13 cellular contexts compared by ENCODE assay signal in the genomic region with DNA sequence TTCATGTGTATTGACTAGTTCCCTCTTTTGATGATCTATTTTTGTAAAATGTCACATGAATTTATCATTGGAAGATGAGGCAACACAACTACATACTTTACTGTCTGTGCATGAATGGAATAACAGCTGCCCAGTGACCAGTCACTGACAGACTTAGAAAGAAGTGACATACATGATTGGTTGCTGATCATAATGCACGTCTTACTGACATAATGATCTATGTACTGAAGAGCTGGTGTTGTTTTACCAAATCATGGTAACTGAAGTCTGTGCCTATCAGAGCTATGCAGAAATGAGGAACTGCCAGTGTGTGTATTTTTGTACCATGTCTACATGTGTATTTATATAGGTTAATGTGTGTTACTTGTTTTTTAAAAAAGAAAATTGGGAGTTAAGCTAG. TPM values are rescaled to one million over a fixed set of nuclear protein-coding genes. Genes with fewer than 3 reads are reported as not detected.
DNase-seq lines count a peak whose midpoint lies in the region; ATAC-seq and TF ChIP-seq lines count a peak whose summit lies in the region.
"Had no signal": no experiment of that assay in that cellular context is flagged by ENCODE, and none has a peak within 500 bp of the region (broad histone marks: within the 10 kb centered on the region; RNA-seq: fewer than 3 reads in every experiment).

No MANE protein-coding gene starts in this region.

- no TSS peak for BruUV-seq in mammary epithelial cell (replicated peaks; lab: Mats Ljungman, UMichigan)

- ATAC-seq in HG02973 (IDR thresholded peaks at IDR 0.05; ENCODE audit: unreplicated experiment) = peak; percentile 50

- H2BK120ac ChIP-seq in mesendoderm (ENCODE audit: low read depth, low read length) = no peak overlapping the region

- no peak overlapping the region for H2BK15ac ChIP-seq in mesendoderm (replicated peaks; ENCODE audit: low read depth)

- H3K36me3 ChIP-seq in DOHH2 (ENCODE audit: control insufficient read depth, low read length) (0 out of 2 replicates have a peak, but pooled peaks cover 3% of the 10 kb centered on the region), mammary epithelial cell (ENCODE audit: insufficient read depth, low read length) (no peaks in the 10 kb centered on the region), MG63 (no peaks in the 10 kb centered on the region), mesendoderm (ENCODE audit: control insufficient read depth, insufficient read depth, low read length) (no peaks in the 10 kb centered on the region)
- H3K36me3 ChIP-seq: breast epithelium, sigmoid colon had no signal

- H3K9me3 ChIP-seq in DOHH2 (ENCODE audit: control insufficient read depth, insufficient read depth, low read length) (no peaks in the 10 kb centered on the region), mammary epithelial cell (replicated peaks; ENCODE audit: insufficient read depth, low read length) (no peaks in the 10 kb centered on the region), MG63 (no peaks in the 10 kb centered on the region)
- H3K9me3 ChIP-seq: breast epithelium, sigmoid colon had no signal

- peaks cover 13% of the 10 kb centered on the region for H3K79me1 ChIP-seq in mesendoderm (ENCODE audit: low read length)

- peak; percentile 90 for DNase-seq in OCI-M1 (lab: John Stamatoyannopoulos, UW)
- DNase-seq in medulla oblongata (ENCODE audit: extremely low spot score) = peak; percentile 18
- no peak for DNase-seq in mammary epithelial cell
- DNase-seq in MG63 = no peak
- DNase-seq in mesendoderm = no peak
- no peak for DNase-seq in anterior cingulate cortex (lab: John Stamatoyannopoulos, UW)
- DNase-seq: DMS 273 treated with DMSO at 0.1 percent for 48 hours, midbrain, NCI-H1048, sigmoid colon had no signal

- no peak overlapping the region for H2BK5ac ChIP-seq in mesendoderm (ENCODE audit: low read length)

- H3F3A ChIP-seq in DOHH2 (ENCODE audit: control insufficient read depth, insufficient read depth) = peaks cover 15% of the 10 kb centered on the region

- H2AFZ ChIP-seq in mammary epithelial cell (ENCODE audit: low read depth, low read length) = no peak overlapping the region

- 94% methylated on average over 1 of the region's 1 CpG for WGBS in mammary epithelial cell (ENCODE audit: low coverage, missing lambda C conversion rate)
- WGBS in mesendoderm (ENCODE audit: extremely low coverage, insufficient coverage, low lambda C conversion rate) = no CpG with 5 or more reads among the region's 1 CpG

- H3K27me3 ChIP-seq in DOHH2 (ENCODE audit: control insufficient read depth, low read length) = no peaks in the 10 kb centered on the region
- no peaks in the 10 kb centered on the region for H3K27me3 ChIP-seq in mammary epithelial cell (ENCODE audit: insufficient read depth, low read length)
- H3K27me3 ChIP-seq in MG63 = no peaks in the 10 kb centered on the region
- no peaks in the 10 kb centered on the region for H3K27me3 ChIP-seq in mesendoderm (ENCODE audit: insufficient read depth, low read length, poor library complexity)
- H3K27me3 ChIP-seq: breast epithelium, sigmoid colon had no signal

- no peak overlapping the region for H3K56ac ChIP-seq in mesendoderm (ENCODE audit: low read length)

- peak overlapping the region; percentile 99 for H3K4me2 ChIP-seq in DOHH2 (ENCODE audit: low read length)
- no peak overlapping the region for H3K4me2 ChIP-seq in mammary epithelial cell (ENCODE audit: insufficient read depth, low read depth, low read length)
- no peak overlapping the region for H3K4me2 ChIP-seq in mesendoderm (ENCODE audit: low read length)

- dilution Hi-C loops in mammary epithelial cell (cut with HindIII; ENCODE audit: low sequenced_read_pairs) = no loop called here

- peaks cover 88% of the 10 kb centered on the region for H3K79me2 ChIP-seq in DOHH2 (ENCODE audit: control insufficient read depth, low read length)
- peaks cover 76% of the 10 kb centered on the region for H3K79me2 ChIP-seq in mammary epithelial cell (ENCODE audit: insufficient read depth, low read length)
- peaks cover 17% of the 10 kb centered on the region for H3K79me2 ChIP-seq in mesendoderm (ENCODE audit: control insufficient read depth, insufficient read depth, low read length)

- H3K9me2 ChIP-seq in DOHH2 (replicated peaks; ENCODE audit: control insufficient read depth, low read length) = no peaks in the 10 kb centered on the region

- no peak overlapping the region for H3K18ac ChIP-seq in mesendoderm (ENCODE audit: low read length)

- no peak for TF ChIP-seq CTCF in DOHH2 (IDR thresholded peaks at IDR 0.05; ENCODE audit: low read depth, low read length, poor library complexity, severe bottlenecking)
- TF ChIP-seq CTCF in mammary epithelial cell (conservative IDR thresholded peaks at IDR 0.05 in 1 of 2, IDR thresholded peaks at IDR 0.05 in 1 of 2; ENCODE audit: extremely low read depth in 1 of 2, insufficient read depth in 1 of 2, low read depth in 1 of 2, low read length in 2 of 2) = no peak

- H4K5ac ChIP-seq in mesendoderm (ENCODE audit: low read length) = no peak overlapping the region

- H2AK5ac ChIP-seq in mesendoderm (ENCODE audit: low read length) = no peak overlapping the region

- CTCF ChIA-PET in mammary epithelial cell (lab: Charles Lee; ENCODE audit: low non-redundant PET) = no interaction called here

- H4K20me1 ChIP-seq in DOHH2 (ENCODE audit: control insufficient read depth, insufficient read depth, low read depth, low read length) (no peaks in the 10 kb centered on the region), mammary epithelial cell (ENCODE audit: insufficient read depth, low read length) (no peaks in the 10 kb centered on the region)

- H3K23ac ChIP-seq in mesendoderm (ENCODE audit: low read length) = no peak overlapping the region

- no peak overlapping the region for H3K4ac ChIP-seq in mesendoderm (ENCODE audit: low read depth, low read length)

- peaks cover 94% of the 10 kb centered on the region for H3K4me1 ChIP-seq in DOHH2 (ENCODE audit: control insufficient read depth, low read length)
- H3K4me1 ChIP-seq in mammary epithelial cell (ENCODE audit: insufficient read depth, low read length) = peaks cover 30% of the 10 kb centered on the region
- peaks cover 7% of the 10 kb centered on the region for H3K4me1 ChIP-seq in mesendoderm (ENCODE audit: control insufficient read depth, low read depth, low read length)
- H3K4me1 ChIP-seq: breast epithelium had no signal

- H3K4me3 ChIP-seq in DOHH2 (ENCODE audit: low read length) = peak overlapping the region; percentile 63
- H3K4me3 ChIP-seq in mammary epithelial cell (replicated peaks in 1 of 3; ENCODE audit: insufficient read depth in 1 of 3, low read depth in 2 of 3, low read length in 3 of 3) = no peak overlapping the region
- no peak overlapping the region for H3K4me3 ChIP-seq in MG63
- H3K4me3 ChIP-seq in mesendoderm (ENCODE audit: low read length) = no peak overlapping the region
- H3K4me3 ChIP-seq: breast epithelium, sigmoid colon had no signal

- H3K9ac ChIP-seq in mammary epithelial cell (ENCODE audit: insufficient read depth, low read length) (no peak overlapping the region), mesendoderm (ENCODE audit: low read length) (no peak overlapping the region)

- in situ Hi-C loops in mammary epithelial cell (cut with MboI; ENCODE audit: low sequenced_read_pairs in 2 of 2) = no loop called here

- intact Hi-C loops in mammary epithelial cell (cut with micrococcal nuclease) = no loop called here

- peak overlapping the region; percentile 89 for H3K27ac ChIP-seq in DOHH2 (ENCODE audit: low read depth, low read length)
- no peak overlapping the region for H3K27ac ChIP-seq in mammary epithelial cell (ENCODE audit: insufficient read depth, low read depth, low read length)
- H3K27ac ChIP-seq in mesendoderm (ENCODE audit: low read depth, low read length) = no peak overlapping the region
- H3K27ac ChIP-seq: breast epithelium, sigmoid colon had no signal

- H4K8ac ChIP-seq in mesendoderm (ENCODE audit: low read depth, low read length) = no peak overlapping the region

RNA-seq across cellular contexts. Expression of a gene that starts 26.5 kb away (rescaled TPM):
- total RNA-seq in mammary epithelial cell = not detected
- polyA plus RNA-seq in mammary epithelial cell = not detected
- not detected for polyA minus RNA-seq in mammary epithelial cell
- total RNA-seq in MG63 (2014; rRNA removed; shearing (Covaris generic); ENCODE audit: low replicate concordance) = not detected in 2 replicates
- polyA plus RNA-seq in mesendoderm (2013, experiment 1 of 2) = not detected
- not detected for polyA plus RNA-seq in mesendoderm (2013, experiment 2 of 2)

RNA-seq across cellular contexts. Expression of a gene that starts 31.1 kb away (rescaled TPM):
- total RNA-seq in mammary epithelial cell = 10 to 100 TPM; 48.2 to 57.7 TPM
- 58.2 TPM for polyA plus RNA-seq in mammary epithelial cell
- 47.9 TPM for polyA minus RNA-seq in mammary epithelial cell
- total RNA-seq in MG63 (2014; rRNA removed; shearing (Covaris generic); ENCODE audit: low replicate concordance) = 80.9 and 92.4 TPM in 2 replicates
- polyA plus RNA-seq in mesendoderm (2013, experiment 1 of 2) = 39.5 TPM
- 37.8 TPM for polyA plus RNA-seq in mesendoderm (2013, experiment 2 of 2)

Comparison
In these comparisons a context has a peak if more than half of its experiments do, and no peak if none do; other contexts are left out.
1. DNase-seq: peak in OCI-M1 (single experiment) and medulla oblongata (single experiment); none in mammary epithelial cell (single experiment), MG63 (single experiment), mesendoderm (single experiment) and anterior cingulate cortex (0 of 58).